Comparison of ENCODE assay signal across 1 cellular context in the genomic region with DNA sequence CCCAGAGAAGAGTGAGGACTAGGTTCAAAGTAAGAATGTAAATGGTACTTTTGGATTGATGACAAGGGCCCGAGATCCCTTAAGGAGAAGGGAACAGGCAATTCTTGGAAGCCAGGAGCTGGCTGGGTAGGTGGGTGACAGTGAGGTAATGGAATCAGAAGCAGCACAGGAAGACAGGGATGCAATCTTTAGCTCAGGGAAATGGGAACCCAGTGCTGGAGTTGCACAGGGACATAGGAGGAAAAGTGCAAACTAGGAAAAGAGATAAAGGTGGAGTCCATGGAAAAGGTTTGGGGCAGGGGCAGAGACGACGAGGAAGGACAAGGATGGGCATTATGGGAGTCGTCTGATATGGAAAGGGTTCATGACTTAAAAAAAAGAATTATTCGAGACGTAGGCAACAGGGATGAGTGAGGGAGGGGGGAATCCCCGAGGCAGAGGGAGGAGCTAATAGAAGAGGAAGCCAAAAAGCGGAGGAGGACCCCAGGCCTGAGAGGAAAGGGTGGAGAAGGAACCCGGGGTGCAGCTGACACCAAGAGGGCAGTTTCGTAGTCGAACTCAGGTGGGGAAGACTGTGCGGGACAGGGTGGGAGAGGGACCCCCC.
A peak's percentile ranks its signal among the peaks of the same experiment; 100 is the strongest.
TF ChIP-seq lines count a peak whose summit lies in the region.

No MANE protein-coding gene starts in this region.

TF ChIP-seq in HEK293, 187 proteins besides CTCF, POLR2A, EP300 and RAD21 (continued from another document):
- TF ChIP-seq ZNF558 (tag by site-specific recombination; IDR thresholded peaks at IDR 0.05) (no peak), ZNF324 (tag by site-specific recombination; IDR thresholded peaks at IDR 0.05) (no peak), ZNF274 (IDR thresholded peaks at IDR 0.05; ENCODE audit: low read length) (no peak), ZNF274 (tag by site-specific recombination; IDR thresholded peaks at IDR 0.05; ENCODE audit: borderline replicate concordance) (no peak), TRIM28 (IDR thresholded peaks at IDR 0.05; ENCODE audit: borderline replicate concordance, low read length) (no peak), KLF1 (tag by site-specific recombination; IDR thresholded peaks at IDR 0.05) (no peak), ZNF404 (tag by site-specific recombination; IDR thresholded peaks at IDR 0.05) (no peak), SCRT2 (tag by site-specific recombination; IDR thresholded peaks at IDR 0.05) (no peak; the same call in 1 of the 2 replicates), ZNF221 (tag by site-specific recombination; IDR thresholded peaks at IDR 0.05; ENCODE audit: borderline replicate concordance) (no peak), ZFHX2 (tag by site-specific recombination; conservative IDR thresholded peaks at IDR 0.05) (peak; percentile 34), ZNF670 (tag by site-specific recombination; IDR thresholded peaks at IDR 0.05; ENCODE audit: low read depth) (no peak), KLF9 (tag by site-specific recombination; IDR thresholded peaks at IDR 0.05; ENCODE audit: low read depth) (no peak), ZNF768 (tag by site-specific recombination; IDR thresholded peaks at IDR 0.05) (no peak), ZBTB17 (tag by site-specific recombination; IDR thresholded peaks at IDR 0.05) (no peak)
- TF ChIP-seq, protein P1, sequence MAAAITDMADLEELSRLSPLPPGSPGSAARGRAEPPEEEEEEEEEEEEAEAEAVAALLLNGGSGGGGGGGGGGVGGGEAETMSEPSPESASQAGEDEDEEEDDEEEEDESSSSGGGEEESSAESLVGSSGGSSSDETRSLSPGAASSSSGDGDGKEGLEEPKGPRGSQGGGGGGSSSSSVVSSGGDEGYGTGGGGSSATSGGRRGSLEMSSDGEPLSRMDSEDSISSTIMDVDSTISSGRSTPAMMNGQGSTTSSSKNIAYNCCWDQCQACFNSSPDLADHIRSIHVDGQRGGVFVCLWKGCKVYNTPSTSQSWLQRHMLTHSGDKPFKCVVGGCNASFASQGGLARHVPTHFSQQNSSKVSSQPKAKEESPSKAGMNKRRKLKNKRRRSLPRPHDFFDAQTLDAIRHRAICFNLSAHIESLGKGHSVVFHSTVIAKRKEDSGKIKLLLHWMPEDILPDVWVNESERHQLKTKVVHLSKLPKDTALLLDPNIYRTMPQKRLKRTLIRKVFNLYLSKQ (tag by site-specific recombination; IDR thresholded peaks at IDR 0.05; ENCODE audit: borderline replicate concordance) = no peak
- TF ChIP-seq, protein P2, sequence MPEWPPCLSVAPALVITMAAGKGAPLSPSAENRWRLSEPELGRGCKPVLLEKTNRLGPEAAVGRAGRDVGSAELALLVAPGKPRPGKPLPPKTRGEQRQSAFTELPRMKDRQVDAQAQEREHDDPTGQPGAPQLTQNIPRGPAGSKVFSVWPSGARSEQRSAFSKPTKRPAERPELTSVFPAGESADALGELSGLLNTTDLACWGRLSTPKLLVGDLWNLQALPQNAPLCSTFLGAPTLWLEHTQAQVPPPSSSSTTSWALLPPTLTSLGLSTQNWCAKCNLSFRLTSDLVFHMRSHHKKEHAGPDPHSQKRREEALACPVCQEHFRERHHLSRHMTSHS (tag by site-specific recombination; IDR thresholded peaks at IDR 0.05) = no peak
- TF ChIP-seq, protein P3, sequence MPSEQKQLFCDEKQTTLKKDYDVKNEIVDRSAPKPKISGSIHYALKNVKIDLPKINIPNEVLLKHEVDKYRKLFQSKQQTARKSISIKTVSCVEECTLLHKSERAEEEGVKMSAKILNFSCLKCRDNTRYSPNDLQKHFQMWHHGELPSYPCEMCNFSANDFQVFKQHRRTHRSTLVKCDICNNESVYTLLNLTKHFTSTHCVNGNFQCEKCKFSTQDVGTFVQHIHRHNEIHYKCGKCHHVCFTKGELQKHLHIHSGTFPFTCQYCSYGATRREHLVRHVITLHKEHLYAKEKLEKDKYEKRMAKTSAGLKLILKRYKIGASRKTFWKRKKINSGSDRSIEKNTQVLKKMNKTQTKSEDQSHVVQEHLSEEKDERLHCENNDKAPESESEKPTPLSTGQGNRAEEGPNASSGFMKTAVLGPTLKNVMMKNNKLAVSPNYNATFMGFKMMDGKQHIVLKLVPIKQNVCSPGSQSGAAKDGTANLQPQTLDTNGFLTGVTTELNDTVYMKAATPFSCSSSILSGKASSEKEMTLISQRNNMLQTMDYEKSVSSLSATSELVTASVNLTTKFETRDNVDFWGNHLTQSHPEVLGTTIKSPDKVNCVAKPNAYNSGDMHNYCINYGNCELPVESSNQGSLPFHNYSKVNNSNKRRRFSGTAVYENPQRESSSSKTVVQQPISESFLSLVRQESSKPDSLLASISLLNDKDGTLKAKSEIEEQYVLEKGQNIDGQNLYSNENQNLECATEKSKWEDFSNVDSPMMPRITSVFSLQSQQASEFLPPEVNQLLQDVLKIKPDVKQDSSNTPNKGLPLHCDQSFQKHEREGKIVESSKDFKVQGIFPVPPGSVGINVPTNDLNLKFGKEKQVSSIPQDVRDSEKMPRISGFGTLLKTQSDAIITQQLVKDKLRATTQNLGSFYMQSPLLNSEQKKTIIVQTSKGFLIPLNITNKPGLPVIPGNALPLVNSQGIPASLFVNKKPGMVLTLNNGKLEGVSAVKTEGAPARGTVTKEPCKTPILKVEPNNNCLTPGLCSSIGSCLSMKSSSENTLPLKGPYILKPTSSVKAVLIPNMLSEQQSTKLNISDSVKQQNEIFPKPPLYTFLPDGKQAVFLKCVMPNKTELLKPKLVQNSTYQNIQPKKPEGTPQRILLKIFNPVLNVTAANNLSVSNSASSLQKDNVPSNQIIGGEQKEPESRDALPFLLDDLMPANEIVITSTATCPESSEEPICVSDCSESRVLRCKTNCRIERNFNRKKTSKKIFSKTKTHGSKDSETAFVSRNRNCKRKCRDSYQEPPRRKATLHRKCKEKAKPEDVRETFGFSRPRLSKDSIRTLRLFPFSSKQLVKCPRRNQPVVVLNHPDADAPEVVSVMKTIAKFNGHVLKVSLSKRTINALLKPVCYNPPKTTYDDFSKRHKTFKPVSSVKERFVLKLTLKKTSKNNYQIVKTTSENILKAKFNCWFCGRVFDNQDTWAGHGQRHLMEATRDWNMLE (tag by site-specific recombination; conservative IDR thresholded peaks at IDR 0.05; ENCODE audit: low read depth) = no peak
